In genomic region chr11:2775083-2775625, GRCh38 we compare ENCODE assay signal across 2 cellular contexts.
TF ChIP-seq lines count a peak whose summit lies in the region.

No MANE protein-coding gene starts in this region.

TF ChIP-seq in HEK293, 187 proteins besides CTCF, POLR2A, EP300 and RAD21:
- TF ChIP-seq ZNF488 (tag by site-specific recombination; IDR thresholded peaks at IDR 0.05), result no peak
- no peak for TF ChIP-seq HOXD13 (CRISPR knock-in tag; IDR thresholded peaks at IDR 0.05; ENCODE audit: borderline replicate concordance)
- TF ChIP-seq PRDM6 (tag by site-specific recombination; IDR thresholded peaks at IDR 0.05), result no peak
- TF ChIP-seq ZNF596 (tag by site-specific recombination; IDR thresholded peaks at IDR 0.05), result no peak
- peak; percentile 54 for TF ChIP-seq ZIC2 (tag by site-specific recombination; IDR thresholded peaks at IDR 0.05)
- peak; percentile 41 for TF ChIP-seq GLIS1 (tag by site-specific recombination; IDR thresholded peaks at IDR 0.05)
- TF ChIP-seq KLF16 (tag by site-specific recombination; IDR thresholded peaks at IDR 0.05), result no peak
- no peak for TF ChIP-seq ZNF777 (tag by site-specific recombination; IDR thresholded peaks at IDR 0.05; ENCODE audit: borderline replicate concordance)
- TF ChIP-seq KLF1 (tag by site-specific recombination; IDR thresholded peaks at IDR 0.05), result no peak
- no peak for TF ChIP-seq ZNF26 (tag by site-specific recombination; IDR thresholded peaks at IDR 0.05)
- TF ChIP-seq ZNF449 (tag by site-specific recombination; IDR thresholded peaks at IDR 0.05), result no peak
- no peak for TF ChIP-seq ZFP3 (tag by site-specific recombination; IDR thresholded peaks at IDR 0.05; ENCODE audit: low read depth)
- no peak for TF ChIP-seq ZNF580 (tag by site-specific recombination; IDR thresholded peaks at IDR 0.05)
- no peak for TF ChIP-seq ZNF280C (tag by site-specific recombination; IDR thresholded peaks at IDR 0.05)
- TF ChIP-seq ZEB2 (tag by site-specific recombination; IDR thresholded peaks at IDR 0.05), result no peak

TF ChIP-seq in GM12878, 131 proteins besides CTCF, POLR2A, EP300 and RAD21 (continued from another document):
- TF ChIP-seq IKZF1 (conservative IDR thresholded peaks at IDR 0.05) (peak; percentile 36), SMARCA5 (IDR thresholded peaks at IDR 0.05) (no peak), PAX5 (IDR thresholded peaks at IDR 0.05; ENCODE audit: borderline replicate concordance, low read depth, low read length) (no peak), RUNX3 (IDR thresholded peaks at IDR 0.05; ENCODE audit: low read length) (peak; percentile 49), MEF2B (IDR thresholded peaks at IDR 0.05; ENCODE audit: partially characterized antibody, poor library complexity, severe bottlenecking) (peak; percentile 49), ZNF687 (IDR thresholded peaks at IDR 0.05) (peak; percentile 63; the same call in 1 of the 2 replicates), CBX5 (IDR thresholded peaks at IDR 0.05; ENCODE audit: low read depth) (no peak), BHLHE40 (IDR thresholded peaks at IDR 0.05; ENCODE audit: borderline replicate concordance in 1 of 2, low read depth in 2 of 2, low read length in 1 of 2) (peak in 1 of 2 experiments; percentile 67; a peak in 2 of 4 replicates)
TF ChIP-seq in GM12878: peak in this region for 6.
